ENCODE assay signal across 8 cellular contexts in the genomic region with DNA sequence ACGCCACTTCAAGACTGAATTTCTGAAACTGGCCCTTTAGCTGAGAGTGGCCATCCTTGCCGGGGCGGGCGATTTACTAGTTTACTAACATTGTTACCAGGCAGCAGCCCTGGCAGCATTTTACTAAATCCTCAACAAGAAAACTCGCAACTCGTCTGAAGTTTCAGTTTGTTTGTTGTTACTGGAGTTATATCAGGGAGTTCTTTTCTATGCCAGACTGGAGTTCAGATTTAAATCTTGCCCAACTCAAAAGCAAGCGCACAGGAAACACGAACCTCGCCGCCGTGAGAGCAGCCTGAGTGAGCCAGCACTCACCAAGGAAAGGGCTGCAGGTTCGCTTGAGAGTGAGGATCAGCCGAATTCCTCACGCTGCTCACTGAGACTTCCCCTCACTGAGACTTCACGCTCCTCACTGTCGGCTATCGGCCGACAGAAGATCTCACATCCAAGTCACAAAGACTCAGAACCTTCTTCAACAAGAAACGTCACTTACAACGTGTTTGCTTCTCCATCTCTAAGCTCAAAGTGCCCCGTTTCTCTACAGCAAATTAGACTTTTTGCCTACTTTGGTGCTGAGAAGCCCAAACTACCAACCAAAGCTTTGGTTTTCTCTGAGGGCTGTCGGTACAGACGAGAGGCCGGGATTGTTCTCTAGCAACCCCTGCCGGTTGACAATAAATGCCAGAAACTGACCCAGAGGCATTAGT.
DNase-seq lines count a peak whose midpoint lies in the region; ATAC-seq and TF ChIP-seq lines count a peak whose summit lies in the region.

No MANE protein-coding gene starts in this region.

- H3K27ac ChIP-seq in right atrium auricular region (peak overlapping the region; percentile 54 to 74), aorta (ENCODE audit: low read depth in 1 of 2, low read length in 2 of 2) (no peak overlapping the region)

- H3K36me3 ChIP-seq in right atrium auricular region (no peaks in the 10 kb centered on the region), aorta (ENCODE audit: control insufficient read depth in 1 of 2, insufficient read depth in 2 of 2, low read length in 1 of 2) (no peaks in the 10 kb centered on the region)

- H3K27me3 ChIP-seq in right atrium auricular region (no peaks in the 10 kb centered on the region), aorta (ENCODE audit: control insufficient read depth in 1 of 2, insufficient read depth in 2 of 2, low read length in 1 of 2) (no peaks in the 10 kb centered on the region)

- TF ChIP-seq CTCF in right atrium auricular region (IDR thresholded peaks at IDR 0.05) = peak in 1 of 2 donors; percentile 78

- H3K4me1 ChIP-seq in right atrium auricular region (peaks cover 0 to 4% of the 10 kb centered on the region in 2 donors), aorta (ENCODE audit: control insufficient read depth in 1 of 2, insufficient read depth in 2 of 2, low read length in 2 of 2) (no peaks in the 10 kb centered on the region)

- no peaks in the 10 kb centered on the region for H3K9me3 ChIP-seq in right atrium auricular region
- H3K9me3 ChIP-seq in aorta (ENCODE audit: control insufficient read depth, low read length) = no peaks in the 10 kb centered on the region

- WGBS in aorta, 2 donors = 3% methylated on average over 25 of the region's 25 CpGs

- DNase-seq in NCI-H82 (lab: John Stamatoyannopoulos, UW) (peak; percentile 64), NCI-H82 treated with DMSO at 0.1 percent for 48 hours (lab: John Stamatoyannopoulos, UW; ENCODE audit: unreplicated experiment) (no peak), SW480 (ENCODE audit: low spot score) (peak; percentile 36), amniotic stem cell (lab: John Stamatoyannopoulos, UW) (peak; percentile 58), right atrium auricular region (ENCODE audit: low spot score) (peak; percentile 75), renal cortical epithelial cell (ENCODE audit: low read depth) (peak; percentile 72), aorta (peak; percentile 69 to 81)

- ATAC-seq in HG03135 (IDR thresholded peaks at IDR 0.05; ENCODE audit: unreplicated experiment) (peak; percentile 83), aorta (ENCODE audit: low FRiP score) (peak; percentile 83)

- intact Hi-C loops in aorta (cut with DNase I) = no loop called here

- H3K4me3 ChIP-seq in right atrium auricular region (peak overlapping the region; percentile 31 to 51), aorta (ENCODE audit: low read length in 2 of 2) (peak overlapping the region; percentile 24 to 41)

Comparison
In these comparisons a context has a peak if more than half of its experiments do, and no peak if none do; other contexts are left out.
1. H3K27ac ChIP-seq: peak in right atrium auricular region (2 of 2); none in aorta (0 of 2).